7 cellular contexts compared by ENCODE assay signal in genomic region chr15:31707944-31708702, GRCh38.
DNase-seq lines count a peak whose midpoint lies in the region; ATAC-seq lines count a peak whose summit lies in the region.
"Not testable (repeated sequence)": the region's sequence is repeated elsewhere in the genome, so short reads cannot be mapped to it uniquely, and the experiment has no call there.

No MANE protein-coding gene starts in this region.

- not testable (repeated sequence) for H3K36me3 Mint-ChIP-seq in activated naive CD4-positive, alpha-beta T cell treated with anti-CD3 and anti-CD28 coated beads, Interleukin-2, amount 50 U/mL, for 72 hours

- H3K27ac Mint-ChIP-seq in activated naive CD4-positive, alpha-beta T cell treated with anti-CD3 and anti-CD28 coated beads, Interleukin-2, amount 50 U/mL, for 72 hours: not testable (repeated sequence)

- not testable (repeated sequence) for DNase-seq in activated naive CD4-positive, alpha-beta T cell treated with anti-CD3 and anti-CD28 coated beads, Interleukin-2, amount 50 U/mL, for 72 hours (ENCODE audit: low spot score in 2 of 2)

- peak; percentile 53 for ATAC-seq in GM18520 (IDR thresholded peaks at IDR 0.05; ENCODE audit: unreplicated experiment)
- peak; percentile 71 for ATAC-seq in GM19395 (IDR thresholded peaks at IDR 0.05; ENCODE audit: unreplicated experiment)
- peak; percentile 61 for ATAC-seq in GM21576 (IDR thresholded peaks at IDR 0.05; ENCODE audit: unreplicated experiment)
- peak; percentile 75 for ATAC-seq in HG02870 (IDR thresholded peaks at IDR 0.05; ENCODE audit: unreplicated experiment)
- ATAC-seq in HG03135 (IDR thresholded peaks at IDR 0.05; ENCODE audit: unreplicated experiment): peak; percentile 47
- peak; percentile 47 for ATAC-seq in HG03565 (IDR thresholded peaks at IDR 0.05; ENCODE audit: unreplicated experiment)
- peak; percentile 59 to 73 for ATAC-seq in activated naive CD4-positive, alpha-beta T cell treated with anti-CD3 and anti-CD28 coated beads, Interleukin-2, amount 50 U/mL, for 72 hours

- H3K9me3 Mint-ChIP-seq in activated naive CD4-positive, alpha-beta T cell treated with anti-CD3 and anti-CD28 coated beads, Interleukin-2, amount 50 U/mL, for 72 hours: not testable (repeated sequence)
